In the genomic region with DNA sequence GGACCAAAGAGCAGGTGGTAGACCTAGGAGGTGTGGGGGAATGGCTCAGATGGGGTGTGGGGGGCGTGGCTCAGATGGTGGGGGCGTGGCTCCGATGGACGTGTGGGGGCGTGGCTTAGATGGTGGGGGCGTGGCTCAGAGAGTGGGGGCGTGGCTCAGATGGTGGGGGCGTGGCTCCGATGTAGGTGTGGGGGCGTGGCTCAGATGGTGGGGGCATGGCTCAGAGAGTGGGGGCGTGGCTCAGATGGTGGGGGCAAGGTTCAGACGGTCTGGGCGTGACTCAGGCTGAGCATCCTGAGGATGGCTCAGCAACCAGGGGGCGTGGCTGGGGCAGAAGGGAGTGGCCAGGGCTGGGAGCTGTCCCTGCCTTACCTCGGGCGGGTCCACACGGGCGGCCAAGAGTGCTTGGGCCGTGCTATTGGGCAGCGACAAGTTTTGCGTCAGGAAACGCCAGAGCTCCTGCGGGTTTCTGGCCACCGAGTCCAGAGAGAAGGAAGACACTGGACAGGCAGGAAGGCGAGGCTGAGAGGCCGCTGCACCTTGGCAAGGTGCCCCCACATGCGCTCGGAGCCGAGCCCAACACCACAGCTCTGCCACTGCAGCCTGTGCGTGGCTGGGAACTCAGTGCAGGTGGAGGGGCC, we compare ENCODE assay signal across 1 cellular context.
TF ChIP-seq lines count a peak whose summit lies in the region.

No MANE protein-coding gene starts in this region.

TF ChIP-seq in HepG2, 621 proteins besides CTCF, POLR2A, EP300 and RAD21 (continued from another document and continues in another):
- TF ChIP-seq, protein P1, sequence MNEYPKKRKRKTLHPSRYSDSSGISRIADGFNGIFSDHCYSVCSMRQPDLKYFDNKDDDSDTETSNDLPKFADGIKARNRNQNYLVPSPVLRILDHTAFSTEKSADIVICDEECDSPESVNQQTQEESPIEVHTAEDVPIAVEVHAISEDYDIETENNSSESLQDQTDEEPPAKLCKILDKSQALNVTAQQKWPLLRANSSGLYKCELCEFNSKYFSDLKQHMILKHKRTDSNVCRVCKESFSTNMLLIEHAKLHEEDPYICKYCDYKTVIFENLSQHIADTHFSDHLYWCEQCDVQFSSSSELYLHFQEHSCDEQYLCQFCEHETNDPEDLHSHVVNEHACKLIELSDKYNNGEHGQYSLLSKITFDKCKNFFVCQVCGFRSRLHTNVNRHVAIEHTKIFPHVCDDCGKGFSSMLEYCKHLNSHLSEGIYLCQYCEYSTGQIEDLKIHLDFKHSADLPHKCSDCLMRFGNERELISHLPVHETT (CRISPR knock-in tag; conservative IDR thresholded peaks at IDR 0.05): no peak
- TF ChIP-seq TEAD3 (CRISPR knock-in tag; optimal IDR thresholded peaks at IDR 0.05; ENCODE audit: borderline replicate concordance) (peak; percentile 23), ZNF138 (CRISPR knock-in tag; IDR thresholded peaks at IDR 0.05; ENCODE audit: low read depth) (0 out of 2 replicates have a peak, but pooled peaks have one; percentile 76), KLF13 (CRISPR knock-in tag; IDR thresholded peaks at IDR 0.05) (no peak), NR3C1 (CRISPR knock-in tag; IDR thresholded peaks at IDR 0.05) (no peak), PAF1 (CRISPR knock-in tag; IDR thresholded peaks at IDR 0.05) (no peak), KLF12 (CRISPR knock-in tag; IDR thresholded peaks at IDR 0.05; ENCODE audit: borderline replicate concordance) (0 out of 2 replicates have a peak, but pooled peaks have one; percentile 49), ZNF530 (CRISPR knock-in tag; IDR thresholded peaks at IDR 0.05; ENCODE audit: low read depth) (no peak), TBX2 (CRISPR knock-in tag; IDR thresholded peaks at IDR 0.05; ENCODE audit: borderline replicate concordance) (peak; percentile 49; the same call in 1 of the 2 replicates), ZKSCAN8 (CRISPR knock-in tag; IDR thresholded peaks at IDR 0.05; ENCODE audit: borderline replicate concordance) (no peak), SP5 (CRISPR knock-in tag; IDR thresholded peaks at IDR 0.05; ENCODE audit: borderline replicate concordance, low read depth) (peak; percentile 71; the same call in 1 of the 2 replicates), ZNF558 (CRISPR knock-in tag; IDR thresholded peaks at IDR 0.05; ENCODE audit: borderline replicate concordance) (no peak), ZMYM3 (CRISPR knock-in tag; IDR thresholded peaks at IDR 0.05) (no peak), ZNF382 (CRISPR knock-in tag; IDR thresholded peaks at IDR 0.05; ENCODE audit: borderline replicate concordance) (no peak), ZSCAN25 (CRISPR knock-in tag; IDR thresholded peaks at IDR 0.05) (no peak), TBP (CRISPR knock-in tag; IDR thresholded peaks at IDR 0.05) (no peak), ZSCAN21 (CRISPR knock-in tag; IDR thresholded peaks at IDR 0.05; ENCODE audit: borderline replicate concordance) (no peak), ATM (IDR thresholded peaks at IDR 0.05; ENCODE audit: borderline replicate concordance) (no peak), TCF12 (IDR thresholded peaks at IDR 0.05) (no peak), TCF12 (CRISPR knock-in tag; IDR thresholded peaks at IDR 0.05) (no peak), ELF4 (CRISPR knock-in tag; IDR thresholded peaks at IDR 0.05; ENCODE audit: borderline replicate concordance) (no peak), ZNF292 (CRISPR knock-in tag; IDR thresholded peaks at IDR 0.05; ENCODE audit: borderline replicate concordance, low read depth) (no peak), ATAD3A (CRISPR knock-in tag; IDR thresholded peaks at IDR 0.05) (no peak)
- TF ChIP-seq, protein P2, sequence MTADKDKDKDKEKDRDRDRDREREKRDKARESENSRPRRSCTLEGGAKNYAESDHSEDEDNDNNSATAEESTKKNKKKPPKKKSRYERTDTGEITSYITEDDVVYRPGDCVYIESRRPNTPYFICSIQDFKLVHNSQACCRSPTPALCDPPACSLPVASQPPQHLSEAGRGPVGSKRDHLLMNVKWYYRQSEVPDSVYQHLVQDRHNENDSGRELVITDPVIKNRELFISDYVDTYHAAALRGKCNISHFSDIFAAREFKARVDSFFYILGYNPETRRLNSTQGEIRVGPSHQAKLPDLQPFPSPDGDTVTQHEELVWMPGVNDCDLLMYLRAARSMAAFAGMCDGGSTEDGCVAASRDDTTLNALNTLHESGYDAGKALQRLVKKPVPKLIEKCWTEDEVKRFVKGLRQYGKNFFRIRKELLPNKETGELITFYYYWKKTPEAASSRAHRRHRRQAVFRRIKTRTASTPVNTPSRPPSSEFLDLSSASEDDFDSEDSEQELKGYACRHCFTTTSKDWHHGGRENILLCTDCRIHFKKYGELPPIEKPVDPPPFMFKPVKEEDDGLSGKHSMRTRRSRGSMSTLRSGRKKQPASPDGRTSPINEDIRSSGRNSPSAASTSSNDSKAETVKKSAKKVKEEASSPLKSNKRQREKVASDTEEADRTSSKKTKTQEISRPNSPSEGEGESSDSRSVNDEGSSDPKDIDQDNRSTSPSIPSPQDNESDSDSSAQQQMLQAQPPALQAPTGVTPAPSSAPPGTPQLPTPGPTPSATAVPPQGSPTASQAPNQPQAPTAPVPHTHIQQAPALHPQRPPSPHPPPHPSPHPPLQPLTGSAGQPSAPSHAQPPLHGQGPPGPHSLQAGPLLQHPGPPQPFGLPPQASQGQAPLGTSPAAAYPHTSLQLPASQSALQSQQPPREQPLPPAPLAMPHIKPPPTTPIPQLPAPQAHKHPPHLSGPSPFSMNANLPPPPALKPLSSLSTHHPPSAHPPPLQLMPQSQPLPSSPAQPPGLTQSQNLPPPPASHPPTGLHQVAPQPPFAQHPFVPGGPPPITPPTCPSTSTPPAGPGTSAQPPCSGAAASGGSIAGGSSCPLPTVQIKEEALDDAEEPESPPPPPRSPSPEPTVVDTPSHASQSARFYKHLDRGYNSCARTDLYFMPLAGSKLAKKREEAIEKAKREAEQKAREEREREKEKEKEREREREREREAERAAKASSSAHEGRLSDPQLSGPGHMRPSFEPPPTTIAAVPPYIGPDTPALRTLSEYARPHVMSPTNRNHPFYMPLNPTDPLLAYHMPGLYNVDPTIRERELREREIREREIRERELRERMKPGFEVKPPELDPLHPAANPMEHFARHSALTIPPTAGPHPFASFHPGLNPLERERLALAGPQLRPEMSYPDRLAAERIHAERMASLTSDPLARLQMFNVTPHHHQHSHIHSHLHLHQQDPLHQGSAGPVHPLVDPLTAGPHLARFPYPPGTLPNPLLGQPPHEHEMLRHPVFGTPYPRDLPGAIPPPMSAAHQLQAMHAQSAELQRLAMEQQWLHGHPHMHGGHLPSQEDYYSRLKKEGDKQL (CRISPR knock-in tag; IDR thresholded peaks at IDR 0.05; ENCODE audit: low read depth): no peak
- TF ChIP-seq, protein P3, sequence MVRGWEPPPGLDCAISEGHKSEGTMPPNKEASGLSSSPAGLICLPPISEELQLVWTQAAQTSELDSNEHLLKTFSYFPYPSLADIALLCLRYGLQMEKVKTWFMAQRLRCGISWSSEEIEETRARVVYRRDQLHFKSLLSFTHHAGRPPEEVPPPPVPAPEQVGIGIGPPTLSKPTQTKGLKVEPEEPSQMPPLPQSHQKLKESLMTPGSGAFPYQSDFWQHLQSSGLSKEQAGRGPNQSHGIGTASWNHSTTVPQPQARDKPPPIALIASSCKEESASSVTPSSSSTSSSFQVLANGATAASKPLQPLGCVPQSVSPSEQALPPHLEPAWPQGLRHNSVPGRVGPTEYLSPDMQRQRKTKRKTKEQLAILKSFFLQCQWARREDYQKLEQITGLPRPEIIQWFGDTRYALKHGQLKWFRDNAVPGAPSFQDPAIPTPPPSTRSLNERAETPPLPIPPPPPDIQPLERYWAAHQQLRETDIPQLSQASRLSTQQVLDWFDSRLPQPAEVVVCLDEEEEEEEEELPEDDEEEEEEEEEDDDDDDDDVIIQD (CRISPR knock-in tag; IDR thresholded peaks at IDR 0.05; ENCODE audit: low read depth): no peak
- TF ChIP-seq, protein P4, sequence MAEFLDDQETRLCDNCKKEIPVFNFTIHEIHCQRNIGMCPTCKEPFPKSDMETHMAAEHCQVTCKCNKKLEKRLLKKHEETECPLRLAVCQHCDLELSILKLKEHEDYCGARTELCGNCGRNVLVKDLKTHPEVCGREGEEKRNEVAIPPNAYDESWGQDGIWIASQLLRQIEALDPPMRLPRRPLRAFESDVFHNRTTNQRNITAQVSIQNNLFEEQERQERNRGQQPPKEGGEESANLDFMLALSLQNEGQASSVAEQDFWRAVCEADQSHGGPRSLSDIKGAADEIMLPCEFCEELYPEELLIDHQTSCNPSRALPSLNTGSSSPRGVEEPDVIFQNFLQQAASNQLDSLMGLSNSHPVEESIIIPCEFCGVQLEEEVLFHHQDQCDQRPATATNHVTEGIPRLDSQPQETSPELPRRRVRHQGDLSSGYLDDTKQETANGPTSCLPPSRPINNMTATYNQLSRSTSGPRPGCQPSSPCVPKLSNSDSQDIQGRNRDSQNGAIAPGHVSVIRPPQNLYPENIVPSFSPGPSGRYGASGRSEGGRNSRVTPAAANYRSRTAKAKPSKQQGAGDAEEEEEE (CRISPR knock-in tag; IDR thresholded peaks at IDR 0.05; ENCODE audit: borderline replicate concordance): 0 out of 2 replicates have a peak, but pooled peaks have one; percentile 27
- TF ChIP-seq, protein P5, sequence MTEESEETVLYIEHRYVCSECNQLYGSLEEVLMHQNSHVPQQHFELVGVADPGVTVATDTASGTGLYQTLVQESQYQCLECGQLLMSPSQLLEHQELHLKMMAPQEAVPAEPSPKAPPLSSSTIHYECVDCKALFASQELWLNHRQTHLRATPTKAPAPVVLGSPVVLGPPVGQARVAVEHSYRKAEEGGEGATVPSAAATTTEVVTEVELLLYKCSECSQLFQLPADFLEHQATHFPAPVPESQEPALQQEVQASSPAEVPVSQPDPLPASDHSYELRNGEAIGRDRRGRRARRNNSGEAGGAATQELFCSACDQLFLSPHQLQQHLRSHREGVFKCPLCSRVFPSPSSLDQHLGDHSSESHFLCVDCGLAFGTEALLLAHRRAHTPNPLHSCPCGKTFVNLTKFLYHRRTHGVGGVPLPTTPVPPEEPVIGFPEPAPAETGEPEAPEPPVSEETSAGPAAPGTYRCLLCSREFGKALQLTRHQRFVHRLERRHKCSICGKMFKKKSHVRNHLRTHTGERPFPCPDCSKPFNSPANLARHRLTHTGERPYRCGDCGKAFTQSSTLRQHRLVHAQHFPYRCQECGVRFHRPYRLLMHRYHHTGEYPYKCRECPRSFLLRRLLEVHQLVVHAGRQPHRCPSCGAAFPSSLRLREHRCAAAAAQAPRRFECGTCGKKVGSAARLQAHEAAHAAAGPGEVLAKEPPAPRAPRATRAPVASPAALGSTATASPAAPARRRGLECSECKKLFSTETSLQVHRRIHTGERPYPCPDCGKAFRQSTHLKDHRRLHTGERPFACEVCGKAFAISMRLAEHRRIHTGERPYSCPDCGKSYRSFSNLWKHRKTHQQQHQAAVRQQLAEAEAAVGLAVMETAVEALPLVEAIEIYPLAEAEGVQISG (CRISPR knock-in tag; IDR thresholded peaks at IDR 0.05): no peak
- TF ChIP-seq, protein P6, sequence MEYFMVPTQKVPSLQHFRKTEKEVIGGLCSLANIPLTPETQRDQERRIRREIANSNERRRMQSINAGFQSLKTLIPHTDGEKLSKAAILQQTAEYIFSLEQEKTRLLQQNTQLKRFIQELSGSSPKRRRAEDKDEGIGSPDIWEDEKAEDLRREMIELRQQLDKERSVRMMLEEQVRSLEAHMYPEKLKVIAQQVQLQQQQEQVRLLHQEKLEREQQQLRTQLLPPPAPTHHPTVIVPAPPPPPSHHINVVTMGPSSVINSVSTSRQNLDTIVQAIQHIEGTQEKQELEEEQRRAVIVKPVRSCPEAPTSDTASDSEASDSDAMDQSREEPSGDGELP (IDR thresholded peaks at IDR 0.05; ENCODE audit: borderline replicate concordance, low read depth): peak; percentile 29; the same call in 1 of the 2 replicates
- TF ChIP-seq, protein P7, sequence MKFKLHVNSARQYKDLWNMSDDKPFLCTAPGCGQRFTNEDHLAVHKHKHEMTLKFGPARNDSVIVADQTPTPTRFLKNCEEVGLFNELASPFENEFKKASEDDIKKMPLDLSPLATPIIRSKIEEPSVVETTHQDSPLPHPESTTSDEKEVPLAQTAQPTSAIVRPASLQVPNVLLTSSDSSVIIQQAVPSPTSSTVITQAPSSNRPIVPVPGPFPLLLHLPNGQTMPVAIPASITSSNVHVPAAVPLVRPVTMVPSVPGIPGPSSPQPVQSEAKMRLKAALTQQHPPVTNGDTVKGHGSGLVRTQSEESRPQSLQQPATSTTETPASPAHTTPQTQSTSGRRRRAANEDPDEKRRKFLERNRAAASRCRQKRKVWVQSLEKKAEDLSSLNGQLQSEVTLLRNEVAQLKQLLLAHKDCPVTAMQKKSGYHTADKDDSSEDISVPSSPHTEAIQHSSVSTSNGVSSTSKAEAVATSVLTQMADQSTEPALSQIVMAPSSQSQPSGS (CRISPR knock-in tag; IDR thresholded peaks at IDR 0.05): no peak
- TF ChIP-seq, protein P8, sequence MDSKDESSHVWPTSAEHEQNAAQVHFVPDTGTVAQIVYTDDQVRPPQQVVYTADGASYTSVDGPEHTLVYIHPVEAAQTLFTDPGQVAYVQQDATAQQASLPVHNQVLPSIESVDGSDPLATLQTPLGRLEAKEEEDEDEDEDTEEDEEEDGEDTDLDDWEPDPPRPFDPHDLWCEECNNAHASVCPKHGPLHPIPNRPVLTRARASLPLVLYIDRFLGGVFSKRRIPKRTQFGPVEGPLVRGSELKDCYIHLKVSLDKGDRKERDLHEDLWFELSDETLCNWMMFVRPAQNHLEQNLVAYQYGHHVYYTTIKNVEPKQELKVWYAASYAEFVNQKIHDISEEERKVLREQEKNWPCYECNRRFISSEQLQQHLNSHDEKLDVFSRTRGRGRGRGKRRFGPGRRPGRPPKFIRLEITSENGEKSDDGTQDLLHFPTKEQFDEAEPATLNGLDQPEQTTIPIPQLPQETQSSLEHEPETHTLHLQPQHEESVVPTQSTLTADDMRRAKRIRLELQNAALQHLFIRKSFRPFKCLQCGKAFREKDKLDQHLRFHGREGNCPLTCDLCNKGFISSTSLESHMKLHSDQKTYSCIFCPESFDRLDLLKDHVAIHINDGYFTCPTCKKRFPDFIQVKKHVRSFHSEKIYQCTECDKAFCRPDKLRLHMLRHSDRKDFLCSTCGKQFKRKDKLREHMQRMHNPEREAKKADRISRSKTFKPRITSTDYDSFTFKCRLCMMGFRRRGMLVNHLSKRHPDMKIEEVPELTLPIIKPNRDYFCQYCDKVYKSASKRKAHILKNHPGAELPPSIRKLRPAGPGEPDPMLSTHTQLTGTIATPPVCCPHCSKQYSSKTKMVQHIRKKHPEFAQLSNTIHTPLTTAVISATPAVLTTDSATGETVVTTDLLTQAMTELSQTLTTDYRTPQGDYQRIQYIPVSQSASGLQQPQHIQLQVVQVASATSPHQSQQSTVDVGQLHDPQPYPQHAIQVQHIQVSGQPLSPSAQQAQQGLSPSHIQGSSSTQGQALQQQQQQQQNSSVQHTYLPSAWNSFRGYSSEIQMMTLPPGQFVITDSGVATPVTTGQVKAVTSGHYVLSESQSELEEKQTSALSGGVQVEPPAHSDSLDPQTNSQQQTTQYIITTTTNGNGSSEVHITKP (CRISPR knock-in tag; IDR thresholded peaks at IDR 0.05; ENCODE audit: low read depth): no peak
